10 cellular contexts compared by ENCODE assay signal in the genomic region with DNA sequence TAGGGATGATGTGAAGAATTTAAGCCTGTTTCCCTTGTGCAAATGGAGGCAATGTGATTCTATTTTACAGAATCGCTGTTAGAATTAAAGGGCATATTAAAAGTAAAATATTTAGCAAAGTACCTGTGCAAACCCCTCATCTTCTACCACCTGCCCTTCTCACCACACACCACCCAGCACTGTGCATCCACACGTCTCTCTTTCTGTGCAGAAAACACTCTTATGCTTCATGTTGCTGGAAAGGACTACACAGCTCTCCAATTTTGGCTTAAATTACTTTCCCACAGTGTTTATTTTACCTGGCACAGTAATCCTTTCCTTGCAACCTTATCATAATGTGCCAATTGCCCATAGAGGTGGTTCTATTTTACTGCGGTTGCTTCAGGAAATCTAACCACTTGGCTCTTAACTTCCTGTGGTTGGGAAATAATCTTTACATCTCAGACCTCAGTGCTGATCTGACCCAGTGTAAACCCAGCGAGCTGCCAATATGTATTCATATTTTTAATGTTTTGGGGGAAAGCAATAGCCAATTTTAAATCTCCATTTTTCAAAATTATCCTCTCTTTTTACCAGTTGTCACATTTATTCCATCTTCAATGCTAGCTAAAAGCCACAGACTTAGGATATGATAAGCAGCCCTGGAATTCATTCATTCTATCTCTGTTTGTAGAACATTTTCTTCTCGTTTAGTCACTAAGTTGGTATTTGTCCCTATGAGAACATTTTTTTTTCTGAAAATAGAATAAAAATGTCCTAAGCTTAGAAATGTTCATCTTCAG.
DNase-seq lines count a peak whose midpoint lies in the region; ATAC-seq lines count a peak whose summit lies in the region.
"Had no signal": no experiment of that assay in that cellular context is flagged by ENCODE, and none has a peak within 500 bp of the region (broad histone marks: within the 10 kb centered on the region; RNA-seq: fewer than 3 reads in every experiment).

No MANE protein-coding gene starts in this region.

- no peaks in the 10 kb centered on the region for H3K36me3 Mint-ChIP-seq in activated T-helper 17 cell treated with anti-CD3 and anti-CD28 coated beads, Interleukin-2, amount 50 U/mL, for 72 hours (ENCODE audit: low read depth)

- no peak overlapping the region for H3K27ac Mint-ChIP-seq in activated T-helper 17 cell treated with anti-CD3 and anti-CD28 coated beads, Interleukin-2, amount 50 U/mL, for 72 hours

- no peaks in the 10 kb centered on the region for H3K9me3 Mint-ChIP-seq in activated T-helper 17 cell treated with anti-CD3 and anti-CD28 coated beads, Interleukin-2, amount 50 U/mL, for 72 hours

- peak; percentile 40 for DNase-seq in AG08395 (ENCODE audit: low spot score)
- DNase-seq in H4 (ENCODE audit: low spot score): peak; percentile 83
- peak; percentile 21 for DNase-seq in hepatic stellate cell (ENCODE audit: low spot score)
- DNase-seq in stimulated activated CD8-positive, alpha-beta memory T cell treated with anti-CD3 and anti-CD28 coated beads, Interleukin-4, amount 100 ng/mL, for 48 hours: no peak
- no peak for DNase-seq in OCI-M2 (lab: John Stamatoyannopoulos, UW; ENCODE audit: unreplicated experiment)
- DNase-seq: NCI-H1092 treated with DMSO at 0.1 percent for 48 hours; stimulated activated naive CD4-positive, alpha-beta T cell had no signal

- peaks cover 40% of the 10 kb centered on the region for H3K4me1 Mint-ChIP-seq in activated T-helper 17 cell treated with anti-CD3 and anti-CD28 coated beads, Interleukin-2, amount 50 U/mL, for 72 hours

- ATAC-seq in activated T-helper 17 cell treated with anti-CD3 and anti-CD28 coated beads, Interleukin-2, amount 50 U/mL, for 72 hours (replicated peaks): peak; percentile 34
- no peak for ATAC-seq in GM18868 (IDR thresholded peaks at IDR 0.05; ENCODE audit: unreplicated experiment)
- no peak for ATAC-seq in GM21526 (IDR thresholded peaks at IDR 0.05; ENCODE audit: low FRiP score, unreplicated experiment)

- no peaks in the 10 kb centered on the region for H3K27me3 Mint-ChIP-seq in activated T-helper 17 cell treated with anti-CD3 and anti-CD28 coated beads, Interleukin-2, amount 50 U/mL, for 72 hours

- H3K4me3 Mint-ChIP-seq in activated T-helper 17 cell treated with anti-CD3 and anti-CD28 coated beads, Interleukin-2, amount 50 U/mL, for 72 hours: peak overlapping the region; percentile 27

Comparison
In these comparisons a context has a peak if more than half of its experiments do, and no peak if none do; other contexts are left out.
1. DNase-seq: peak in AG08395 (single experiment), H4 (single experiment) and hepatic stellate cell (single experiment); none in stimulated activated CD8-positive, alpha-beta memory T cell treated with anti-CD3 and anti-CD28 coated beads, Interleukin-4, amount 100 ng/mL, for 48 hours (single experiment) and OCI-M2 (single experiment).